Comparison of ENCODE assay signal across 8 cellular contexts in the genomic region with DNA sequence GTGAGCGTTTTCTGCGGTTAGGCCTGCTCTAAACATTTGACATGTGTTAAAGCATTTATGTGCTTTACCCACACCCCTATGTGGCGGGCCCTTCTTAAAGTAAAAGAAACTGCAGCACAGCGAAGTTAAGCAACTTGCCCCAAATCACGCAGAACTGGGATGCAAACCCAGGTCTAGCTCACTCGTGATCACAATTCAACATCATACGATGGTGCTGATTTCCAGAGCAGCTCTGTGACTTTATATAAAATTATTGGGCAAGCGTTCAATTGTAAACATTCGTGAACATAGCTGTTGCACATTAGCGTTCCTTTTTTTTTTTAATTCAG. TPM values are rescaled to one million over a fixed set of nuclear protein-coding genes. Genes with fewer than 3 reads are reported as not detected.
DNase-seq lines count a peak whose midpoint lies in the region; ATAC-seq, FAIRE-seq and TF ChIP-seq lines count a peak whose summit lies in the region.

No MANE protein-coding gene starts in this region.

- H3K9me3 ChIP-seq in CD8-positive, alpha-beta T cell (ENCODE audit: low read length), result no peaks in the 10 kb centered on the region
- H3K9me3 ChIP-seq in OCI-LY7 (ENCODE audit: low read length), result no peaks in the 10 kb centered on the region

- no peaks in the 10 kb centered on the region for H3K27me3 ChIP-seq in CD8-positive, alpha-beta T cell (ENCODE audit: insufficient read depth, low read length)

- no peak for DNase-seq in CD8-positive, alpha-beta T cell
- DNase-seq in OCI-LY7 (ENCODE audit: low spot score) (no peak), epithelial cell of prostate (ENCODE audit: low read depth, low spot score) (no peak), neural crest cell (ENCODE audit: low read depth, low spot score) (no peak), RCC 7860 (ENCODE audit: low spot score) (no peak), activated gamma-delta T cell (lab: John Stamatoyannopoulos, UW) (no peak)

- BruUV-seq in OCI-LY7 (replicated peaks; lab: Mats Ljungman, UMichigan), result no TSS peak

- H3K4me1 ChIP-seq in CD8-positive, alpha-beta T cell (ENCODE audit: insufficient read depth, low read length), result peaks cover 20% of the 10 kb centered on the region
- H3K4me1 ChIP-seq in OCI-LY7 (ENCODE audit: insufficient read depth, low read length, poor library complexity, severe bottlenecking), result peaks cover 33% of the 10 kb centered on the region

- H3K4me2 ChIP-seq in OCI-LY7 (ENCODE audit: low read length), result peak overlapping the region; percentile 94

- FAIRE-seq in RCC 7860 (lab: Jason Lieb, UNC), result no peak

- no peak for TF ChIP-seq CTCF in CD8-positive, alpha-beta T cell (IDR thresholded peaks at IDR 0.05)
- TF ChIP-seq CTCF in OCI-LY7 (conservative IDR thresholded peaks at IDR 0.05; ENCODE audit: low read length), result no peak
- TF ChIP-seq CTCF in neural crest cell (conservative IDR thresholded peaks at IDR 0.05), result no peak

- intact Hi-C loops in CD8-positive, alpha-beta T cell (cut with DNase I, micrococcal nuclease), result loop anchor here (1.0 to 10.0 kb wide), 7 partner anchors 26 to 1538 kb away; a partner anchor contains a TSS
- intact Hi-C loops in OCI-LY7 (cut with micrococcal nuclease; ENCODE audit: unreplicated experiment), result loop anchor here (5.0 kb wide), 2 partner anchors 1015 to 1535 kb away; a partner anchor contains a TSS

- peaks cover 10% of the 10 kb centered on the region; the same call in 1 of the 2 replicates for H3K79me2 ChIP-seq in OCI-LY7 (ENCODE audit: insufficient read depth, low read depth, low read length)

- no peaks in the 10 kb centered on the region for H3K9me3 Mint-ChIP-seq in CD8-positive, alpha-beta T cell
- H3K9me3 Mint-ChIP-seq in neural crest cell, result peaks cover 2% of the 10 kb centered on the region

- H3K9me2 ChIP-seq in OCI-LY7 (ENCODE audit: insufficient read depth, low read length), result no peaks in the 10 kb centered on the region

- H3K4me1 Mint-ChIP-seq in CD8-positive, alpha-beta T cell (ENCODE audit: low read depth), result peaks cover 40% of the 10 kb centered on the region
- H3K4me1 Mint-ChIP-seq in neural crest cell, result peaks cover 7% of the 10 kb centered on the region

- POLR2A ChIA-PET in CD8-positive, alpha-beta T cell (lab: Charles Lee), result interaction anchor here (0.6 to 1.8 kb wide), 10 partner anchors 11 to 177 kb away, joined by 3 to 19 read pairs (median 6); a partner anchor contains a TSS
- POLR2A ChIA-PET in OCI-LY7 (lab: Charles Lee), result interaction anchor here (0.6 to 2.4 kb wide), 19 partner anchors 12 to 206 kb away, joined by 3 to 13 read pairs (median 3); a partner anchor contains a TSS

- peak overlapping the region; percentile 94 for H3K27ac Mint-ChIP-seq in CD8-positive, alpha-beta T cell
- H3K27ac Mint-ChIP-seq in neural crest cell (ENCODE audit: unreplicated experiment), result no peak overlapping the region

- H3K36me3 ChIP-seq in CD8-positive, alpha-beta T cell (ENCODE audit: insufficient read depth, low read length), result no peaks in the 10 kb centered on the region
- H3K36me3 ChIP-seq in OCI-LY7 (ENCODE audit: insufficient read depth, low read length), result peaks cover 4% of the 10 kb centered on the region; the same call in 1 of the 2 replicates

- no peaks in the 10 kb centered on the region for H4K20me1 ChIP-seq in OCI-LY7 (ENCODE audit: insufficient read depth, low read length)

- CTCF ChIA-PET in CD8-positive, alpha-beta T cell (lab: Charles Lee), result interaction anchor here (0.6 to 3.0 kb wide), 13 partner anchors 11 to 201 kb away, joined by 3 to 22 read pairs (median 4); no protein-coding TSS in a partner anchor
- CTCF ChIA-PET in OCI-LY7 (lab: Charles Lee; ENCODE audit: unreplicated experiment), result interaction anchor here (1.0 to 1.3 kb wide), 2 partner anchors 17 to 114 kb away, joined by 3 to 4 read pairs; no protein-coding TSS in a partner anchor

- H3K27ac ChIP-seq in CD8-positive, alpha-beta T cell (ENCODE audit: low read depth, low read length), result peak overlapping the region; percentile 85
- H3K27ac ChIP-seq in OCI-LY7 (ENCODE audit: low read depth, low read length, poor library complexity, severe bottlenecking) (peak overlapping the region; percentile 75), epithelial cell of prostate (peak overlapping the region; percentile 69)

- H3K4me3 ChIP-seq in CD8-positive, alpha-beta T cell (ENCODE audit: low read depth, low read length), result peak overlapping the region; percentile 77
- H3K4me3 ChIP-seq in OCI-LY7 (ENCODE audit: low read depth, low read length, poor library complexity, severe bottlenecking), result peak overlapping the region; percentile 78

- H2AFZ ChIP-seq in OCI-LY7 (ENCODE audit: low read length), result peak overlapping the region; percentile 88

- H3K4me3 Mint-ChIP-seq in CD8-positive, alpha-beta T cell, result peak overlapping the region; percentile 91
- peak overlapping the region; percentile 85 for H3K4me3 Mint-ChIP-seq in neural crest cell

- peaks cover 6% of the 10 kb centered on the region for H3K36me3 Mint-ChIP-seq in CD8-positive, alpha-beta T cell
- H3K36me3 Mint-ChIP-seq in neural crest cell (ENCODE audit: low read depth), result no peaks in the 10 kb centered on the region

- H3K27me3 Mint-ChIP-seq in CD8-positive, alpha-beta T cell (ENCODE audit: low read depth), result no peaks in the 10 kb centered on the region
- H3K27me3 Mint-ChIP-seq in neural crest cell (ENCODE audit: low read depth), result no peaks in the 10 kb centered on the region

- ATAC-seq in CD8-positive, alpha-beta T cell, result peak; percentile 15
- ATAC-seq in GM21360 (IDR thresholded peaks at IDR 0.05; ENCODE audit: unreplicated experiment) (no peak), HG03159 (IDR thresholded peaks at IDR 0.05; ENCODE audit: unreplicated experiment) (no peak)

RNA-seq across cellular contexts. Expression of a gene that starts 0.7 kb away (rescaled TPM):
- total RNA-seq in CD8-positive, alpha-beta T cell, result 1 to 10 TPM in 1 of 2 experiments, under 1 TPM in 1; 1.00 to 1.7 TPM
- total RNA-seq in OCI-LY7 (2014; rRNA removed; shearing (Covaris generic)), result 7.6 and 9.9 TPM in 2 replicates
- total RNA-seq in OCI-LY7 (2022) (7.6 and 10.9 TPM in 2 replicates), neural crest cell (3.1 and 3.4 TPM in 2 replicates)

RNA-seq across cellular contexts. Expression of a gene that starts 27.4 kb away (rescaled TPM):
- under 1 TPM in 1 of 2 experiments, not detected in 1; 0.35 TPM for total RNA-seq in CD8-positive, alpha-beta T cell
- total RNA-seq in OCI-LY7 (2014; rRNA removed; shearing (Covaris generic)), result not detected in 2 replicates
- total RNA-seq in OCI-LY7 (2022) (not detected in 2 replicates), neural crest cell (0.14 TPM in 1 of 2 replicates, not detected in the other)

RNA-seq across cellular contexts. Expression of a gene that starts 35.5 kb away (rescaled TPM):
- total RNA-seq in CD8-positive, alpha-beta T cell, result not detected
- not detected in 2 replicates for total RNA-seq in OCI-LY7 (2014; rRNA removed; shearing (Covaris generic))
- not detected in 2 replicates for total RNA-seq in OCI-LY7 (2022)
- total RNA-seq in neural crest cell, result 0.68 and 1.0 TPM in 2 replicates
